ENCODE assay signal across 18 cellular contexts in genomic region chr12:51430196-51430895, GRCh38. TPM values are rescaled to one million over a fixed set of nuclear protein-coding genes. Genes with fewer than 3 reads are reported as not detected.
A peak's percentile ranks its signal among the peaks of the same experiment; 100 is the strongest.
DNase-seq lines count a peak whose midpoint lies in the region; ATAC-seq lines count a peak whose summit lies in the region.
"Had no signal": no experiment of that assay in that cellular context is flagged by ENCODE, and none has a peak within 500 bp of the region (broad histone marks: within the 10 kb centered on the region; RNA-seq: fewer than 3 reads in every experiment).

No MANE protein-coding gene starts in this region.

- no peak overlapping the region for H2BK15ac ChIP-seq in mesendoderm (replicated peaks; ENCODE audit: low read depth)

- POLR2A ChIA-PET in T-cell (lab: Charles Lee): no interaction called here

- ATAC-seq in T-cell (replicated peaks in 1 of 4): no peak
- ATAC-seq: activated T-cell treated with anti-CD3 and anti-CD28 coated beads, Interleukin-2, amount 50 U/mL, for 72 hours; GM23338 had no signal

- peaks cover 9% of the 10 kb centered on the region for H3K4me1 ChIP-seq in mesendoderm (ENCODE audit: control insufficient read depth, low read depth, low read length)
- H3K4me1 ChIP-seq: breast epithelium had no signal

- H3K79me1 ChIP-seq in mesendoderm (ENCODE audit: low read length): no peaks in the 10 kb centered on the region

- peak overlapping the region; percentile 35 for H2AK5ac ChIP-seq in mesendoderm (ENCODE audit: low read length)

- peaks cover 0 to 3% (median 1%) of the 10 kb centered on the region in 3 donors for H3K4me1 Mint-ChIP-seq in T-cell

- H3K4ac ChIP-seq in mesendoderm (ENCODE audit: low read depth, low read length): no peak overlapping the region

- no peak overlapping the region for H4K8ac ChIP-seq in mesendoderm (ENCODE audit: low read depth, low read length)

- H3K56ac ChIP-seq in mesendoderm (ENCODE audit: low read length): no peak overlapping the region

- no peaks in the 10 kb centered on the region for H3K9me3 Mint-ChIP-seq in T-cell
- H3K9me3 Mint-ChIP-seq: activated T-cell treated with anti-CD3 and anti-CD28 coated beads, Interleukin-2, amount 50 U/mL, for 72 hours; GM23338 had no signal

- no peak overlapping the region for H3K27ac Mint-ChIP-seq in T-cell
- H3K27ac Mint-ChIP-seq: activated naive CD8-positive, alpha-beta T cell; activated T-cell treated with anti-CD3 and anti-CD28 coated beads, Interleukin-2, amount 50 U/mL, for 72 hours; GM23338 had no signal

- peak; percentile 17 for DNase-seq in COR-L47 (lab: John Stamatoyannopoulos, UW)
- peak in 2 of 3 experiments; percentile 35 to 76 for DNase-seq in NCI-H1417 (lab: John Stamatoyannopoulos, UW)
- DNase-seq in NCI-H774 (lab: John Stamatoyannopoulos, UW): peak; percentile 84
- no peak for DNase-seq in mesendoderm
- DNase-seq in GM19240 (ENCODE audit: insufficient read length, low spot score): no peak
- DNase-seq in stimulated activated CD4-positive, alpha-beta T cell treated with anti-CD3 and anti-CD28 coated beads, Interleukin-1b, Interleukin-23, amount 100 ng/mL, for 48 hours: no peak
- no peak for DNase-seq in T-cell
- DNase-seq in NCI-H187 (lab: John Stamatoyannopoulos, UW): no peak
- DNase-seq: activated T-cell treated with anti-CD3 and anti-CD28 coated beads, Interleukin-2, amount 50 U/mL, for 72 hours; GF-D8; KBM-7; NCI-H1048; sigmoid colon; stimulated activated CD4-positive, alpha-beta T cell treated with anti-CD3 and anti-CD28 coated beads, Interleukin-2, amount 100 ng/mL, for 24 hours had no signal

- H3K36me3 ChIP-seq in mesendoderm (ENCODE audit: control insufficient read depth, insufficient read depth, low read length): no peaks in the 10 kb centered on the region
- H3K36me3 ChIP-seq: breast epithelium, sigmoid colon had no signal

- H3K36me3 Mint-ChIP-seq in T-cell: no peaks in the 10 kb centered on the region

- peak overlapping the region; percentile 46 for H3K18ac ChIP-seq in mesendoderm (ENCODE audit: low read length)

- no peak overlapping the region for H2BK120ac ChIP-seq in mesendoderm (ENCODE audit: low read depth, low read length)

- no peak overlapping the region for H3K4me3 ChIP-seq in mesendoderm (ENCODE audit: low read length)
- H3K4me3 ChIP-seq: breast epithelium, GM23338, sigmoid colon had no signal

- H3K79me2 ChIP-seq in mesendoderm (ENCODE audit: control insufficient read depth, insufficient read depth, low read length): no peaks in the 10 kb centered on the region

- H3K27me3 ChIP-seq in mesendoderm (ENCODE audit: insufficient read depth, low read length, poor library complexity): no peaks in the 10 kb centered on the region
- H3K27me3 ChIP-seq: breast epithelium, sigmoid colon had no signal

- no peak overlapping the region for H3K27ac ChIP-seq in mesendoderm (ENCODE audit: low read depth, low read length)
- H3K27ac ChIP-seq: sigmoid colon had no signal

- no peak overlapping the region for H3K4me3 Mint-ChIP-seq in T-cell
- H3K4me3 Mint-ChIP-seq: activated naive CD8-positive, alpha-beta T cell; activated T-cell treated with anti-CD3 and anti-CD28 coated beads, Interleukin-2, amount 50 U/mL, for 72 hours; GM23338 had no signal

- CTCF ChIA-PET in T-cell (lab: Charles Lee): no interaction called here

- no peak overlapping the region for H3K9ac ChIP-seq in mesendoderm (ENCODE audit: low read length)

- WGBS in mesendoderm (ENCODE audit: extremely low coverage, insufficient coverage, low lambda C conversion rate): no CpG with 5 or more reads among the region's 4 CpGs

- H3K27me3 Mint-ChIP-seq in T-cell: no peaks in the 10 kb centered on the region
- H3K27me3 Mint-ChIP-seq: activated naive CD8-positive, alpha-beta T cell had no signal

- no peak overlapping the region for H3K23ac ChIP-seq in mesendoderm (ENCODE audit: low read length)

- no peak overlapping the region for H3K4me2 ChIP-seq in mesendoderm (ENCODE audit: low read length)
- H3K4me2 ChIP-seq: GM23338 had no signal

- no peak overlapping the region for H2BK5ac ChIP-seq in mesendoderm (ENCODE audit: low read length)

- H4K5ac ChIP-seq in mesendoderm (ENCODE audit: low read length): no peak overlapping the region

RNA-seq across cellular contexts. Expression of gene SLC4A8, which starts 5.7 kb away (rescaled TPM):
- polyA plus RNA-seq in mesendoderm (2013, experiment 1 of 2): 1.4 TPM
- 1.2 TPM for polyA plus RNA-seq in mesendoderm (2013, experiment 2 of 2)
- 1 to 10 TPM in 3 of 5 donors, under 1 TPM in 2; 0.82 to 3.3 (median 1.1) TPM for total RNA-seq in T-cell

RNA-seq across cellular contexts. Expression of gene GALNT6, which starts 39.1 kb away (rescaled TPM):
- polyA plus RNA-seq in mesendoderm (2013, experiment 1 of 2): 7.2 TPM
- polyA plus RNA-seq in mesendoderm (2013, experiment 2 of 2): 8.6 TPM
- total RNA-seq in T-cell: 10 to 100 TPM in 2 of 5 donors, 1 to 10 TPM in 3; 5.3 to 19.6 (median 7.9) TPM
- total RNA-seq: NCI-H460 had no signal

Comparison
In these comparisons a context has a peak if more than half of its experiments do, and no peak if none do; other contexts are left out.
1. DNase-seq: peak in COR-L47 (single experiment), NCI-H1417 (2 of 3) and NCI-H774 (single experiment); none in mesendoderm (single experiment), GM19240 (single experiment), stimulated activated CD4-positive, alpha-beta T cell treated with anti-CD3 and anti-CD28 coated beads, Interleukin-1b, Interleukin-23, amount 100 ng/mL, for 48 hours (single experiment), T-cell (0 of 34) and NCI-H187 (0 of 2).